2 cellular contexts compared by ENCODE assay signal in genomic region chr9:15524845-15525455, GRCh38.
TF ChIP-seq lines count a peak whose summit lies in the region.

No MANE protein-coding gene starts in this region.

TF ChIP-seq in HepG2, 621 proteins besides CTCF, POLR2A, EP300 and RAD21:
- TF ChIP-seq EHMT2 (IDR thresholded peaks at IDR 0.05; ENCODE audit: borderline replicate concordance, low read depth, low read length) (no peak), MAFK (conservative IDR thresholded peaks at IDR 0.05 in 1 of 2, IDR thresholded peaks at IDR 0.05 in 1 of 2; ENCODE audit: low read length in 2 of 2) (peak; percentile 55 to 62), MAFF (IDR thresholded peaks at IDR 0.05; ENCODE audit: low read depth, low read length) (0 out of 2 replicates have a peak, but pooled peaks have one; percentile 27), ZNF770 (CRISPR knock-in tag; IDR thresholded peaks at IDR 0.05) (no peak)
TF ChIP-seq in HepG2: peak in this region for 2.

TF ChIP-seq in endothelial cell of umbilical vein, 7 proteins besides CTCF, POLR2A, EP300 and RAD21:
- TF ChIP-seq MAX (IDR thresholded peaks at IDR 0.05; ENCODE audit: insufficient read depth, insufficient read length) (no peak), EZH2 (IDR thresholded peaks at IDR 0.05; ENCODE audit: borderline replicate concordance, low read depth, low read length, severe bottlenecking) (no peak), MYC (IDR thresholded peaks at IDR 0.05; ENCODE audit: low read depth, low read length) (no peak), JUN (IDR thresholded peaks at IDR 0.05; ENCODE audit: borderline replicate concordance, insufficient read depth, insufficient read length, low read depth) (no peak), POLR2AphosphoS5 (IDR thresholded peaks at IDR 0.05; ENCODE audit: insufficient read depth, low read depth, low read length) (no peak), FOS (IDR thresholded peaks at IDR 0.05; ENCODE audit: borderline replicate concordance, insufficient read depth, low read length) (no peak), GATA2 (IDR thresholded peaks at IDR 0.05; ENCODE audit: insufficient read depth, insufficient read length, low read depth, low read length) (no peak)
